Comparison of ENCODE assay signal across 31 cellular contexts in genomic region chr6:160278311-160278710, GRCh38. TPM values are rescaled to one million over a fixed set of nuclear protein-coding genes. Genes with fewer than 3 reads are reported as not detected.
"Had no signal": no experiment of that assay in that cellular context is flagged by ENCODE, and none has a peak within 500 bp of the region (broad histone marks: within the 10 kb centered on the region; RNA-seq: fewer than 3 reads in every experiment).

No MANE protein-coding gene starts in this region.

- H3K36me3 Mint-ChIP-seq: activated naive CD4-positive, alpha-beta T cell treated with anti-CD3 and anti-CD28 coated beads, Interleukin-2, amount 10 ng/mL, durations not matched to agents 7 days and 5 days; activated naive CD8-positive, alpha-beta T cell had no signal

- H3K27ac Mint-ChIP-seq: activated CD4-positive, alpha-beta memory T cell treated with anti-CD3 and anti-CD28 coated beads, Interleukin-2, amount 10 ng/mL, durations not matched to agents 7 days and 5 days; activated CD4-positive, alpha-beta T cell treated with anti-CD3 and anti-CD28 coated beads for 36 hours; activated CD4-positive, alpha-beta T cell treated with anti-CD3 and anti-CD28 coated beads, Interleukin-2, amount 10 ng/mL, durations not matched to agents 7 days and 5 days; activated naive CD4-positive, alpha-beta T cell treated with anti-CD3 and anti-CD28 coated beads, Interleukin-2, amount 10 ng/mL, durations not matched to agents 7 days and 5 days; activated naive CD8-positive, alpha-beta T cell; activated T-cell treated with anti-CD3 and anti-CD28 coated beads, Interleukin-2, amount 50 U/mL, for 24 hours; activated T-cell treated with anti-CD3 and anti-CD28 coated beads, Interleukin-2, amount 50 U/mL, for 72 hours; T-helper 17 cell had no signal

- H3K4me1 ChIP-seq: body of pancreas, colonic mucosa, esophagus squamous epithelium, heart right ventricle had no signal

- H3K27me3 ChIP-seq: body of pancreas, cardiac muscle cell, colonic mucosa, esophagus squamous epithelium, gastroesophageal sphincter, heart right ventricle had no signal

- H3K9me3 Mint-ChIP-seq: activated CD4-positive, alpha-beta memory T cell treated with anti-CD3 and anti-CD28 coated beads, Interleukin-2, amount 10 ng/mL, durations not matched to agents 7 days and 5 days; activated CD4-positive, alpha-beta T cell treated with anti-CD3 and anti-CD28 coated beads, Interleukin-2, amount 10 ng/mL, durations not matched to agents 7 days and 5 days; activated naive CD4-positive, alpha-beta T cell treated with anti-CD3 and anti-CD28 coated beads, Interleukin-2, amount 10 ng/mL, durations not matched to agents 7 days and 5 days; activated T-cell treated with anti-CD3 and anti-CD28 coated beads, Interleukin-2, amount 50 U/mL, for 24 hours; activated T-cell treated with anti-CD3 and anti-CD28 coated beads, Interleukin-2, amount 50 U/mL, for 72 hours had no signal

- H3K27ac ChIP-seq: body of pancreas, cardiac muscle cell, colonic mucosa, esophagus squamous epithelium, gastroesophageal sphincter, heart right ventricle had no signal

- H3K36me3 ChIP-seq: cardiac muscle cell, colonic mucosa, esophagus squamous epithelium, gastroesophageal sphincter, heart right ventricle had no signal

- H3K4me3 ChIP-seq: body of pancreas, cardiac muscle cell, colonic mucosa, esophagus squamous epithelium, gastroesophageal sphincter, heart right ventricle had no signal

- ATAC-seq: activated CD4-positive, alpha-beta T cell treated with anti-CD3 and anti-CD28 coated beads for 36 hours; activated T-cell treated with anti-CD3 and anti-CD28 coated beads, Interleukin-2, amount 50 U/mL, for 72 hours; body of pancreas; gastroesophageal sphincter; heart right ventricle; T-helper 17 cell had no signal

- H3K4me3 Mint-ChIP-seq: activated CD4-positive, alpha-beta memory T cell treated with anti-CD3 and anti-CD28 coated beads, Interleukin-2, amount 10 ng/mL, durations not matched to agents 7 days and 5 days; activated CD4-positive, alpha-beta T cell treated with anti-CD3 and anti-CD28 coated beads for 36 hours; activated CD4-positive, alpha-beta T cell treated with anti-CD3 and anti-CD28 coated beads, Interleukin-2, amount 10 ng/mL, durations not matched to agents 7 days and 5 days; activated naive CD4-positive, alpha-beta T cell treated with anti-CD3 and anti-CD28 coated beads, Interleukin-2, amount 10 ng/mL, durations not matched to agents 7 days and 5 days; activated naive CD8-positive, alpha-beta T cell; activated T-cell treated with anti-CD3 and anti-CD28 coated beads, Interleukin-2, amount 50 U/mL, for 24 hours; activated T-cell treated with anti-CD3 and anti-CD28 coated beads, Interleukin-2, amount 50 U/mL, for 72 hours; T-helper 17 cell had no signal

- H3K4me1 Mint-ChIP-seq: activated CD4-positive, alpha-beta memory T cell treated with anti-CD3 and anti-CD28 coated beads, Interleukin-2, amount 10 ng/mL, durations not matched to agents 7 days and 5 days; activated CD4-positive, alpha-beta T cell treated with anti-CD3 and anti-CD28 coated beads, Interleukin-2, amount 10 ng/mL, durations not matched to agents 7 days and 5 days; activated naive CD4-positive, alpha-beta T cell treated with anti-CD3 and anti-CD28 coated beads, Interleukin-2, amount 10 ng/mL, durations not matched to agents 7 days and 5 days had no signal

- H3K9me3 ChIP-seq: body of pancreas, colonic mucosa, esophagus squamous epithelium, gastroesophageal sphincter had no signal

- DNase-seq: activated CD4-positive, alpha-beta memory T cell treated with anti-CD3 and anti-CD28 coated beads, Interleukin-2, amount 10 ng/mL, durations not matched to agents 7 days and 5 days; activated CD4-positive, alpha-beta T cell treated with anti-CD3 and anti-CD28 coated beads for 36 hours; activated CD4-positive, alpha-beta T cell treated with anti-CD3 and anti-CD28 coated beads, Interleukin-2, amount 10 ng/mL, durations not matched to agents 7 days and 5 days; activated CD4-positive, alpha-beta T cell treated with anti-CD3 and anti-CD28 coated beads, Interleukin-2, amount 50 U/mL, for 4 hours; activated CD4-positive, CD25-positive, alpha-beta regulatory T cell; activated CD4-positive, CD25-positive, alpha-beta regulatory T cell treated with anti-CD3 and anti-CD28 coated beads, Interleukin-2, amount 50 U/mL, for 72 hours; activated CD8-positive, alpha-beta memory T cell treated with anti-CD3 and anti-CD28 coated beads, Interleukin-2, amount 50 U/mL, for 48 hours; activated gamma-delta T cell; activated naive CD4-positive, alpha-beta T cell; activated naive CD4-positive, alpha-beta T cell treated with anti-CD3 and anti-CD28 coated beads, Interleukin-2, amount 10 ng/mL, durations not matched to agents 7 days and 5 days; activated T-cell treated with anti-CD3 and anti-CD28 coated beads for 4 hours; activated T-cell treated with anti-CD3 and anti-CD28 coated beads, Interleukin-2, amount 50 U/mL, for 24 hours; activated T-cell treated with anti-CD3 and anti-CD28 coated beads, Interleukin-2, amount 50 U/mL, for 72 hours; aorta; body of pancreas; central memory CD4-positive, alpha-beta T cell; cerebellar nuclear complex; colonic mucosa; effector CD8-positive, alpha-beta T cell; erythroblast; esophagus squamous epithelium; foreskin melanocyte; heart right ventricle; T-helper 1 cell; T-helper 17 cell had no signal

RNA-seq across cellular contexts. Expression of gene SLC22A2, which starts 19.7 kb away (rescaled TPM):
- total RNA-seq: activated CD4-positive, alpha-beta memory T cell treated with anti-CD3 and anti-CD28 coated beads, Interleukin-2, amount 10 ng/mL, durations not matched to agents 7 days and 5 days; activated CD4-positive, alpha-beta T cell treated with anti-CD3 and anti-CD28 coated beads for 36 hours; activated CD4-positive, alpha-beta T cell treated with anti-CD3 and anti-CD28 coated beads, Interleukin-2, amount 10 ng/mL, durations not matched to agents 7 days and 5 days; activated T-cell treated with anti-CD3 and anti-CD28 coated beads, Interleukin-2, amount 50 U/mL, for 72 hours; body of pancreas; cardiac muscle cell; colonic mucosa; dermis microvascular lymphatic vessel endothelial cell; esophagus squamous epithelium; fibroblast of lung; glomerular endothelial cell; heart right ventricle; T-helper 17 cell had no signal
- polyA plus RNA-seq: cardiac muscle cell, fibroblast of lung, heart right ventricle had no signal
